ENCODE assay signal across 22 cellular contexts in genomic region chr2:70607121-70607551, GRCh38. TPM values are rescaled to one million over a fixed set of nuclear protein-coding genes. Genes with fewer than 3 reads are reported as not detected.
DNase-seq lines count a peak whose midpoint lies in the region; ATAC-seq, FAIRE-seq and TF ChIP-seq lines count a peak whose summit lies in the region.
"Had no signal": no experiment of that assay in that cellular context is flagged by ENCODE, and none has a peak within 500 bp of the region (broad histone marks: within the 10 kb centered on the region; RNA-seq: fewer than 3 reads in every experiment).

No MANE protein-coding gene starts in this region.

- H3K27me3 Mint-ChIP-seq in activated CD4-positive, alpha-beta T cell treated with anti-CD3 and anti-CD28 coated beads, Interleukin-2, amount 10 ng/mL, durations not matched to agents 24 days and 14 days, result peaks cover 21% of the 10 kb centered on the region
- peaks cover 2% of the 10 kb centered on the region for H3K27me3 Mint-ChIP-seq in activated CD4-positive, alpha-beta T cell treated with anti-CD3 and anti-CD28 coated beads for 36 hours
- H3K27me3 Mint-ChIP-seq in activated CD4-positive, alpha-beta T cell treated with anti-CD3 and anti-CD28 coated beads, Interleukin-2, amount 10 ng/mL, durations not matched to agents 7 days and 5 days, result peaks cover 7% of the 10 kb centered on the region

- no peak overlapping the region for H3K4me3 Mint-ChIP-seq in activated CD4-positive, alpha-beta T cell treated with anti-CD3 and anti-CD28 coated beads, Interleukin-2, amount 10 ng/mL, durations not matched to agents 24 days and 14 days
- no peak overlapping the region for H3K4me3 Mint-ChIP-seq in activated CD4-positive, alpha-beta T cell treated with anti-CD3 and anti-CD28 coated beads for 36 hours
- H3K4me3 Mint-ChIP-seq in activated CD4-positive, alpha-beta T cell treated with anti-CD3 and anti-CD28 coated beads, Interleukin-2, amount 10 ng/mL, durations not matched to agents 7 days and 5 days, result no peak overlapping the region
- H3K4me3 Mint-ChIP-seq: naive B cell; stimulated activated naive B cell treated with anti-CD40 and anti-IgM and Interleukin-4, amounts not matched to agents 10 μg/mL and 1 μg/mL and 100 μg/mL, for 72 hours; T-helper 2 cell treated with Interferon-gamma antibody and Interleukin-4, amounts not matched to agents 5 μg/mL and 100 μg/mL, for 36 hours had no signal

- peak; percentile 41 for DNase-seq in activated CD4-positive, alpha-beta T cell treated with anti-CD3 and anti-CD28 coated beads, Interleukin-2, amount 10 ng/mL, durations not matched to agents 24 days and 14 days
- no peak for DNase-seq in activated CD4-positive, alpha-beta T cell treated with anti-CD3 and anti-CD28 coated beads for 36 hours
- DNase-seq in astrocyte of the hippocampus (ENCODE audit: low read depth, low spot score) (peak; percentile 69), inferior parietal cortex (ENCODE audit: extremely low spot score) (peak; percentile 5), urothelium cell line (ENCODE audit: low spot score) (peak; percentile 60), smooth muscle cell (lab: John Stamatoyannopoulos, UW; ENCODE audit: unreplicated experiment) (no peak), T-helper 2 cell (no peak)
- DNase-seq in activated CD4-positive, alpha-beta T cell treated with anti-CD3 and anti-CD28 coated beads, Interleukin-2, amount 10 ng/mL, durations not matched to agents 7 days and 5 days, result no peak
- DNase-seq: 8988T; activated effector memory CD4-positive, alpha-beta T cell treated with anti-CD3 and anti-CD28 coated beads, Interleukin-2, amount 50 U/mL, for 16 hours; naive B cell; NCI-H1694 treated with DMSO at 0.1 percent for 48 hours; NCI-H524 treated with DMSO at 0.1 percent for 48 hours; stimulated activated naive B cell treated with anti-CD40 and anti-IgM and Interleukin-4, amounts not matched to agents 10 μg/mL and 1 μg/mL and 100 μg/mL, for 72 hours; upper lobe of left lung had no signal

- H3K9me3 Mint-ChIP-seq in activated CD4-positive, alpha-beta T cell treated with anti-CD3 and anti-CD28 coated beads, Interleukin-2, amount 10 ng/mL, durations not matched to agents 24 days and 14 days, result no peaks in the 10 kb centered on the region
- H3K9me3 Mint-ChIP-seq in activated CD4-positive, alpha-beta T cell treated with anti-CD3 and anti-CD28 coated beads for 36 hours (ENCODE audit: low read depth), result no peaks in the 10 kb centered on the region
- H3K9me3 Mint-ChIP-seq in activated CD4-positive, alpha-beta T cell treated with anti-CD3 and anti-CD28 coated beads, Interleukin-2, amount 10 ng/mL, durations not matched to agents 7 days and 5 days, result no peaks in the 10 kb centered on the region
- H3K9me3 Mint-ChIP-seq: stimulated activated naive B cell treated with anti-CD40 and anti-IgM and Interleukin-4, amounts not matched to agents 10 μg/mL and 1 μg/mL and 100 μg/mL, for 72 hours; T-helper 2 cell treated with Interferon-gamma antibody and Interleukin-4, amounts not matched to agents 5 μg/mL and 100 μg/mL, for 36 hours had no signal

- no peaks in the 10 kb centered on the region for H3K4me1 Mint-ChIP-seq in activated CD4-positive, alpha-beta T cell treated with anti-CD3 and anti-CD28 coated beads, Interleukin-2, amount 10 ng/mL, durations not matched to agents 24 days and 14 days
- peaks cover 9% of the 10 kb centered on the region for H3K4me1 Mint-ChIP-seq in activated CD4-positive, alpha-beta T cell treated with anti-CD3 and anti-CD28 coated beads for 36 hours
- H3K4me1 Mint-ChIP-seq in activated CD4-positive, alpha-beta T cell treated with anti-CD3 and anti-CD28 coated beads, Interleukin-2, amount 10 ng/mL, durations not matched to agents 7 days and 5 days, result peaks cover 1% of the 10 kb centered on the region
- H3K4me1 Mint-ChIP-seq: naive B cell; stimulated activated naive B cell treated with anti-CD40 and anti-IgM and Interleukin-4, amounts not matched to agents 10 μg/mL and 1 μg/mL and 100 μg/mL, for 72 hours had no signal

- no peak overlapping the region for H2AFZ ChIP-seq in smooth muscle cell (ENCODE audit: low read depth)

- H3K36me3 ChIP-seq in smooth muscle cell (ENCODE audit: low read depth), result no peaks in the 10 kb centered on the region
- H3K36me3 ChIP-seq: prostate gland, SJSA1, upper lobe of left lung had no signal

- no peak for TF ChIP-seq CTCF in smooth muscle cell (IDR thresholded peaks at IDR 0.05; ENCODE audit: borderline replicate concordance, insufficient read depth, poor library complexity, severe bottlenecking)

- H3K4me2 ChIP-seq in smooth muscle cell, result no peak overlapping the region

- POLR2A ChIA-PET in activated CD4-positive, alpha-beta T cell treated with anti-CD3 and anti-CD28 coated beads for 36 hours (lab: Charles Lee), result no interaction called here
- POLR2A ChIA-PET in activated CD4-positive, alpha-beta T cell treated with anti-CD3 and anti-CD28 coated beads, Interleukin-2, amount 10 ng/mL, durations not matched to agents 7 days and 5 days (lab: Charles Lee), result no interaction called here

- ATAC-seq in activated CD4-positive, alpha-beta T cell treated with anti-CD3 and anti-CD28 coated beads for 36 hours, result no peak
- ATAC-seq: activated CD4-positive, CD25-positive, alpha-beta regulatory T cell treated with anti-CD3 and anti-CD28 coated beads, Interleukin-2, amount 50 U/mL, for 24 hours; stimulated activated naive B cell treated with anti-CD40 and anti-IgM and Interleukin-4, amounts not matched to agents 10 μg/mL and 1 μg/mL and 100 μg/mL, for 72 hours had no signal

- no peak for FAIRE-seq in urothelium cell line (lab: Jason Lieb, UNC)
- FAIRE-seq: colon, H1 had no signal

- no peak overlapping the region for H3K4me3 ChIP-seq in smooth muscle cell
- H3K4me3 ChIP-seq: lung, prostate gland, SJSA1, upper lobe of left lung had no signal

- no peaks in the 10 kb centered on the region for H3F3A ChIP-seq in smooth muscle cell (ENCODE audit: low read depth)

- H3K27ac Mint-ChIP-seq in activated CD4-positive, alpha-beta T cell treated with anti-CD3 and anti-CD28 coated beads, Interleukin-2, amount 10 ng/mL, durations not matched to agents 24 days and 14 days, result no peak overlapping the region
- no peak overlapping the region for H3K27ac Mint-ChIP-seq in activated CD4-positive, alpha-beta T cell treated with anti-CD3 and anti-CD28 coated beads for 36 hours
- H3K27ac Mint-ChIP-seq in activated CD4-positive, alpha-beta T cell treated with anti-CD3 and anti-CD28 coated beads, Interleukin-2, amount 10 ng/mL, durations not matched to agents 7 days and 5 days, result no peak overlapping the region
- H3K27ac Mint-ChIP-seq: naive B cell; stimulated activated naive B cell treated with anti-CD40 and anti-IgM and Interleukin-4, amounts not matched to agents 10 μg/mL and 1 μg/mL and 100 μg/mL, for 72 hours; T-helper 2 cell treated with Interferon-gamma antibody and Interleukin-4, amounts not matched to agents 5 μg/mL and 100 μg/mL, for 36 hours had no signal

- no peak overlapping the region for H3K9ac ChIP-seq in smooth muscle cell (ENCODE audit: low read depth)

- WGBS in smooth muscle cell (ENCODE audit: low lambda C conversion rate), result 88% methylated on average over 8 of the region's 8 CpGs

- intact Hi-C loops in activated CD4-positive, alpha-beta T cell treated with anti-CD3 and anti-CD28 coated beads, Interleukin-2, amount 10 ng/mL, durations not matched to agents 24 days and 14 days (cut with micrococcal nuclease), result no loop called here
- intact Hi-C loops in activated CD4-positive, alpha-beta T cell treated with anti-CD3 and anti-CD28 coated beads for 36 hours (cut with DNase I, micrococcal nuclease), result no loop called here

- H4K20me1 ChIP-seq in smooth muscle cell (ENCODE audit: low read depth), result no peaks in the 10 kb centered on the region

- no peaks in the 10 kb centered on the region for H3K79me2 ChIP-seq in smooth muscle cell (ENCODE audit: low read depth)

- no peak overlapping the region for H3K27ac ChIP-seq in smooth muscle cell (ENCODE audit: low read depth)
- H3K27ac ChIP-seq: prostate gland, SJSA1, upper lobe of left lung had no signal

- no peaks in the 10 kb centered on the region for H3K9me3 ChIP-seq in smooth muscle cell (replicated peaks; ENCODE audit: low read depth)
- H3K9me3 ChIP-seq: prostate gland, SJSA1, upper lobe of left lung had no signal

- H3K36me3 Mint-ChIP-seq in activated CD4-positive, alpha-beta T cell treated with anti-CD3 and anti-CD28 coated beads, Interleukin-2, amount 10 ng/mL, durations not matched to agents 24 days and 14 days (ENCODE audit: low read depth), result no peaks in the 10 kb centered on the region
- H3K36me3 Mint-ChIP-seq in activated CD4-positive, alpha-beta T cell treated with anti-CD3 and anti-CD28 coated beads for 36 hours (ENCODE audit: low read depth), result no peaks in the 10 kb centered on the region
- no peaks in the 10 kb centered on the region for H3K36me3 Mint-ChIP-seq in activated CD4-positive, alpha-beta T cell treated with anti-CD3 and anti-CD28 coated beads, Interleukin-2, amount 10 ng/mL, durations not matched to agents 7 days and 5 days (ENCODE audit: low read depth)
- H3K36me3 Mint-ChIP-seq: naive B cell; stimulated activated naive B cell treated with anti-CD40 and anti-IgM and Interleukin-4, amounts not matched to agents 10 μg/mL and 1 μg/mL and 100 μg/mL, for 72 hours had no signal

- CTCF ChIA-PET in activated CD4-positive, alpha-beta T cell treated with anti-CD3 and anti-CD28 coated beads for 36 hours (lab: Charles Lee), result interaction anchor here (0.8 kb wide), 1 partner anchor 15 kb away, joined by 3 read pairs; no protein-coding TSS in a partner anchor
- CTCF ChIA-PET in activated CD4-positive, alpha-beta T cell treated with anti-CD3 and anti-CD28 coated beads, Interleukin-2, amount 10 ng/mL, durations not matched to agents 7 days and 5 days (lab: Charles Lee), result interaction anchor here (0.7 to 1.0 kb wide), 2 partner anchors 9 to 15 kb away, joined by 3 read pairs; no protein-coding TSS in a partner anchor

- H3K4me1 ChIP-seq in smooth muscle cell (ENCODE audit: low read depth), result no peaks in the 10 kb centered on the region
- H3K4me1 ChIP-seq: prostate gland, SJSA1, upper lobe of left lung had no signal

- H3K27me3 ChIP-seq in smooth muscle cell (ENCODE audit: low read depth), result peaks cover 32% of the 10 kb centered on the region
- H3K27me3 ChIP-seq: SJSA1, upper lobe of left lung had no signal

RNA-seq across cellular contexts. Expression of gene TGFA, which starts 53.5 kb away (rescaled TPM):
- total RNA-seq in activated CD4-positive, alpha-beta T cell treated with anti-CD3 and anti-CD28 coated beads, Interleukin-2, amount 10 ng/mL, durations not matched to agents 24 days and 14 days, result not detected in 2 replicates
- total RNA-seq in activated CD4-positive, alpha-beta T cell treated with anti-CD3 and anti-CD28 coated beads for 36 hours, result under 1 TPM; 0.07 to 0.18 TPM
- under 1 TPM in 1 of 2 experiments, not detected in 1; 0.07 TPM for total RNA-seq in activated CD4-positive, alpha-beta T cell treated with anti-CD3 and anti-CD28 coated beads, Interleukin-2, amount 10 ng/mL, durations not matched to agents 7 days and 5 days
- total RNA-seq in smooth muscle cell, result 2.4 and 3.6 TPM in 2 replicates
- 0.21 TPM in 1 of 2 replicates, not detected in the other for polyA plus RNA-seq in smooth muscle cell

Comparison
In these comparisons a context has a peak if more than half of its experiments do, and no peak if none do; other contexts are left out.
1. DNase-seq: peak in activated CD4-positive, alpha-beta T cell treated with anti-CD3 and anti-CD28 coated beads, Interleukin-2, amount 10 ng/mL, durations not matched to agents 24 days and 14 days (single experiment), astrocyte of the hippocampus (single experiment), inferior parietal cortex (single experiment) and urothelium cell line (single experiment); none in activated CD4-positive, alpha-beta T cell treated with anti-CD3 and anti-CD28 coated beads for 36 hours (single experiment), activated CD4-positive, alpha-beta T cell treated with anti-CD3 and anti-CD28 coated beads, Interleukin-2, amount 10 ng/mL, durations not matched to agents 7 days and 5 days (single experiment), smooth muscle cell (single experiment) and T-helper 2 cell (0 of 5).